9 cellular contexts compared by ENCODE assay signal in genomic region chr11:111879637-111879960, GRCh38. TPM values are rescaled to one million over a fixed set of nuclear protein-coding genes. Genes with fewer than 3 reads are reported as not detected.
A peak's percentile ranks its signal among the peaks of the same experiment; 100 is the strongest.
DNase-seq lines count a peak whose midpoint lies in the region; ATAC-seq, FAIRE-seq and TF ChIP-seq lines count a peak whose summit lies in the region.
"Had no signal": no experiment of that assay in that cellular context is flagged by ENCODE, and none has a peak within 500 bp of the region (broad histone marks: within the 10 kb centered on the region; RNA-seq: fewer than 3 reads in every experiment).

No MANE protein-coding gene starts in this region.

- peaks cover 2% of the 10 kb centered on the region; the same call in 1 of the 2 replicates for H3K23me2 ChIP-seq in H1 (ENCODE audit: low read depth, low read length)

- 0 out of 2 replicates have a peak overlapping the region, but pooled peaks have one; percentile 54 for H2BK15ac ChIP-seq in H1 (ENCODE audit: low read length)

- CTCF ChIA-PET in H1 (lab: Charles Lee; ENCODE audit: partially characterized antibody), result interaction anchor here (0.7 to 1.9 kb wide), 8 partner anchors 9 to 102 kb away, joined by 3 to 11 read pairs (median 4); partner anchors contain the start of genes ALG9, CRYAB and DIXDC1

- no peak overlapping the region; the same call in 1 of the 2 replicates for H2BK12ac ChIP-seq in H1 (ENCODE audit: low read depth, low read length)

- H3K9me3 ChIP-seq in DOHH2 (ENCODE audit: control insufficient read depth, insufficient read depth, low read length) (no peaks in the 10 kb centered on the region), Loucy (ENCODE audit: insufficient read depth, low read depth, low read length) (no peaks in the 10 kb centered on the region), H1 (ENCODE audit: insufficient read depth in 2 of 2, low read depth in 1 of 2, low read length in 1 of 2) (no peaks in the 10 kb centered on the region)

- H3K4me3 ChIP-seq in DOHH2 (ENCODE audit: low read length), result peak overlapping the region; percentile 96
- peak overlapping the region; percentile 76 for H3K4me3 ChIP-seq in Loucy (ENCODE audit: low read length, poor library complexity, severe bottlenecking)
- peak overlapping the region; percentile 66 to 93 (median 82) for H3K4me3 ChIP-seq in H1 (ENCODE audit: extremely low read depth in 1 of 4, insufficient read depth in 2 of 4, low read depth in 3 of 4, low read length in 4 of 4)

- H3F3A ChIP-seq in DOHH2 (ENCODE audit: control insufficient read depth, insufficient read depth) (peaks cover 6% of the 10 kb centered on the region; the same call in 1 of the 2 replicates), Loucy (ENCODE audit: low read depth) (no peaks in the 10 kb centered on the region)

- H3K18ac ChIP-seq in H1 (ENCODE audit: extremely low read depth, low read length), result peak overlapping the region; percentile 55; the same call in 1 of the 2 replicates

- POLR2A ChIA-PET in H1 (lab: Charles Lee; ENCODE audit: partially characterized antibody), result interaction anchor here (0.7 to 1.5 kb wide), 5 partner anchors 9 to 112 kb away, joined by 3 to 6 read pairs (median 4); partner anchors contain the start of gene ALG9

- no peaks in the 10 kb centered on the region for H3K27me3 Mint-ChIP-seq in neural crest cell (ENCODE audit: low read depth)

- peak overlapping the region; percentile 97; the same call in 1 of the 2 replicates for H2BK5ac ChIP-seq in H1 (ENCODE audit: low read depth, low read length)

- H3K27ac ChIP-seq in DOHH2 (ENCODE audit: low read depth, low read length), result peak overlapping the region; percentile 70
- H3K27ac ChIP-seq in H1 (ENCODE audit: low read depth, low read length), result peak overlapping the region; percentile 95

- no peaks in the 10 kb centered on the region for H3K9me3 Mint-ChIP-seq in neural crest cell

- TF ChIP-seq EP300 in H1 (IDR thresholded peaks at IDR 0.05; ENCODE audit: borderline replicate concordance in 1 of 2, low read depth in 2 of 2, low read length in 2 of 2), result no peak

- in situ Hi-C loops in G401 (cut with HindIII; ENCODE audit: low sequenced_read_pairs), result no loop called here

- peak overlapping the region; percentile 73 for H3K4ac ChIP-seq in H1 (replicated peaks; ENCODE audit: insufficient read length, low read depth, low read length)

- no peak for TF ChIP-seq RAD21 in H1 (IDR thresholded peaks at IDR 0.05 in 1 of 2, conservative IDR thresholded peaks at IDR 0.05 in 1 of 2; ENCODE audit: low read depth in 2 of 2, low read length in 2 of 2)

- H3K36me3 Mint-ChIP-seq in neural crest cell (ENCODE audit: low read depth), result no peaks in the 10 kb centered on the region

- no peak overlapping the region for H4K8ac ChIP-seq in H1 (ENCODE audit: extremely low read depth, insufficient read depth, low read length)

- H3K36me3 ChIP-seq in DOHH2 (ENCODE audit: control insufficient read depth, low read length) (peaks cover 22% of the 10 kb centered on the region), Loucy (ENCODE audit: insufficient read depth, low read length) (no peaks in the 10 kb centered on the region), H1 (ENCODE audit: control insufficient read depth in 2 of 4, insufficient read depth in 4 of 4, low read length in 3 of 4) (no peaks in the 10 kb centered on the region)

- peak overlapping the region; percentile 97 for H3K27ac Mint-ChIP-seq in neural crest cell (ENCODE audit: unreplicated experiment)

- no peak for TF ChIP-seq CTCF in DOHH2 (IDR thresholded peaks at IDR 0.05; ENCODE audit: low read depth, low read length, poor library complexity, severe bottlenecking)
- TF ChIP-seq CTCF in Loucy (conservative IDR thresholded peaks at IDR 0.05; ENCODE audit: low read length), result no peak
- no peak for TF ChIP-seq CTCF in H1 (IDR thresholded peaks at IDR 0.05; ENCODE audit: control extremely low read depth in 1 of 3, insufficient read depth in 1 of 3, low read depth in 1 of 3, low read length in 3 of 3)
- no peak for TF ChIP-seq CTCF in neural crest cell (conservative IDR thresholded peaks at IDR 0.05)

- H3K9ac ChIP-seq in Loucy (ENCODE audit: low read depth, low read length, poor library complexity, severe bottlenecking), result peak overlapping the region; percentile 69
- peak overlapping the region; percentile 44 to 89 (median 82) for H3K9ac ChIP-seq in H1 (replicated peaks in 1 of 4; ENCODE audit: extremely low read depth in 1 of 4, low read depth in 3 of 4, low read length in 3 of 4)

- H3K9me2 ChIP-seq in DOHH2 (replicated peaks; ENCODE audit: control insufficient read depth, low read length) (no peaks in the 10 kb centered on the region), Loucy (replicated peaks; ENCODE audit: low read depth, low read length) (no peaks in the 10 kb centered on the region)

- 0 out of 2 replicates have a peak, but pooled peaks cover 2% of the 10 kb centered on the region for H3K79me1 ChIP-seq in H1 (ENCODE audit: low read depth, low read length)

- ATAC-seq in GM19455 (IDR thresholded peaks at IDR 0.05; ENCODE audit: unreplicated experiment), result no peak
- ATAC-seq in GM18873 (IDR thresholded peaks at IDR 0.05; ENCODE audit: low FRiP score, unreplicated experiment), result no peak

- H3K4me1 Mint-ChIP-seq in neural crest cell, result peaks cover 17% of the 10 kb centered on the region

- H2BK20ac ChIP-seq in H1 (ENCODE audit: low read length), result no peak overlapping the region

- H4K91ac ChIP-seq in H1 (replicated peaks; ENCODE audit: insufficient read length, low read length), result peak overlapping the region; percentile 48

- peak overlapping the region; percentile 43; the same call in 1 of the 2 replicates for H2AK5ac ChIP-seq in H1 (ENCODE audit: low read depth, low read length)

- H2AFZ ChIP-seq in Loucy (ENCODE audit: low read length) (peak overlapping the region; percentile 84), H1 (ENCODE audit: low read length) (peak overlapping the region; percentile 95; the same call in 1 of the 2 replicates)

- H3K79me2 ChIP-seq in DOHH2 (ENCODE audit: control insufficient read depth, low read length), result peaks cover 16% of the 10 kb centered on the region
- H3K79me2 ChIP-seq in Loucy (ENCODE audit: insufficient read depth, low read length), result no peaks in the 10 kb centered on the region
- H3K79me2 ChIP-seq in H1 (ENCODE audit: control insufficient read depth in 1 of 2, insufficient read depth in 2 of 2, low read length in 2 of 2), result no peaks in the 10 kb centered on the region

- H3K14ac ChIP-seq in H1 (ENCODE audit: insufficient read length), result no peak overlapping the region

- no peaks in the 10 kb centered on the region for H3K27me3 ChIP-seq in DOHH2 (ENCODE audit: control insufficient read depth, low read length)
- no peaks in the 10 kb centered on the region for H3K27me3 ChIP-seq in Loucy (ENCODE audit: insufficient read depth, low read length, poor library complexity, severe bottlenecking)
- no peaks in the 10 kb centered on the region for H3K27me3 ChIP-seq in H1 (replicated peaks in 1 of 4; ENCODE audit: control insufficient read depth in 3 of 4, extremely low read depth in 1 of 4, insufficient read depth in 3 of 4, low read length in 3 of 4)

- no peak for TF ChIP-seq POLR2A in H1 (IDR thresholded peaks at IDR 0.05; ENCODE audit: control extremely low read depth in 1 of 2, low read depth in 2 of 2, low read length in 2 of 2)

- peak overlapping the region; percentile 72 for H4K5ac ChIP-seq in H1 (ENCODE audit: insufficient read length, low read depth, low read length)

- no peak overlapping the region for H3K56ac ChIP-seq in H1 (replicated peaks; ENCODE audit: insufficient read length, low read depth, low read length)

- 66% methylated on average over 6 of the region's 6 CpGs; no CpG with 5 or more reads in 1 of the 2 experiments for WGBS in H1 (ENCODE audit: extremely low coverage in 1 of 2, insufficient coverage in 1 of 2, insufficient read length in 1 of 2, insufficient replicate concordance in 2 of 2, low coverage in 1 of 2, low lambda C conversion rate in 2 of 2, missing lambda C conversion rate in 1 of 2), 2 experiments

- DNase-seq in H1 (ENCODE audit: low read depth in 1 of 2, low spot score in 2 of 2) (no peak), neural crest cell (ENCODE audit: low read depth, low spot score) (no peak), G401 (ENCODE audit: low spot score) (no peak), NCI-H187 (lab: John Stamatoyannopoulos, UW) (no peak)

- H3K4me2 ChIP-seq in DOHH2 (ENCODE audit: low read length) (peak overlapping the region; percentile 90), Loucy (ENCODE audit: low read depth, low read length, poor library complexity, severe bottlenecking) (peak overlapping the region; percentile 77), H1 (ENCODE audit: insufficient read depth in 1 of 2, low read depth in 2 of 2, low read length in 2 of 2) (peak overlapping the region; percentile 78 to 95)

- H2BK120ac ChIP-seq in H1 (replicated peaks; ENCODE audit: low read depth, low read length), result peak overlapping the region; percentile 11

- peak overlapping the region; percentile 93 for H3K4me3 Mint-ChIP-seq in neural crest cell

- no peak overlapping the region for H3K23ac ChIP-seq in H1 (ENCODE audit: insufficient read length)

- H3K4me1 ChIP-seq in DOHH2 (ENCODE audit: control insufficient read depth, low read length) (peaks cover 16% of the 10 kb centered on the region), Loucy (ENCODE audit: insufficient read depth, low read length, poor library complexity, severe bottlenecking) (no peaks in the 10 kb centered on the region), H1 (replicated peaks in 1 of 4; ENCODE audit: control insufficient read depth in 3 of 4, insufficient read depth in 4 of 4, low read length in 3 of 4) (no peaks in the 10 kb centered on the region)

- FAIRE-seq in H1 (lab: Jason Lieb, UNC), result no peak

- no peaks in the 10 kb centered on the region for H4K20me1 ChIP-seq in DOHH2 (ENCODE audit: control insufficient read depth, insufficient read depth, low read depth, low read length)
- no peaks in the 10 kb centered on the region for H4K20me1 ChIP-seq in Loucy (ENCODE audit: insufficient read depth, low read length, poor library complexity, severe bottlenecking)
- no peaks in the 10 kb centered on the region for H4K20me1 ChIP-seq in H1 (replicated peaks in 1 of 2; ENCODE audit: control insufficient read depth in 1 of 2, insufficient read depth in 2 of 2, low read length in 2 of 2)

RNA-seq across cellular contexts. Expression of gene CFAP68, which starts 0.3 kb away (rescaled TPM):
- total RNA-seq in H1 (2021; fragmentation: NEBNext Ultra II Directional; extraction: Animal tissue kit (Norgen Biotek cat#: 25700)), result 21.4 and 22.6 TPM in 2 replicates
- 28.7 and 43.1 TPM in 2 replicates for polyA plus RNA-seq in H1 (2011; rRNA removed)
- polyA plus RNA-seq in H1 (2011; cell fraction: cytosol; rRNA removed), result 29.0 TPM
- polyA plus RNA-seq in H1 (2011; cell fraction: nucleus; rRNA removed), result 20.6 TPM
- 31.1 to 42.7 TPM (median 37.9 TPM) in 4 replicates for polyA plus RNA-seq in H1 (2012, experiment 1 of 2)
- polyA plus RNA-seq in H1 (2012, experiment 2 of 2), result 12.3 TPM
- polyA plus RNA-seq in H1 (2013, experiment 1 of 2), result 44.8 TPM
- 49.2 TPM for polyA plus RNA-seq in H1 (2013, experiment 2 of 2)
- 24.7 and 47.9 TPM in 2 replicates for polyA minus RNA-seq in H1 (2011; rRNA and poly(A)+ RNA removed)
- 7.2 TPM for polyA minus RNA-seq in H1 (2011; cell fraction: cytosol; rRNA and poly(A)+ RNA removed)
- polyA minus RNA-seq in H1 (2011; cell fraction: nucleus; rRNA and poly(A)+ RNA removed), result 13.5 TPM
- 22.8 and 24.8 TPM in 2 replicates for total RNA-seq in neural crest cell
- total RNA-seq in G401 (2014; rRNA removed; shearing (Covaris generic)), result 41.0 and 66.8 TPM in 2 replicates

RNA-seq across cellular contexts. Expression of gene FDXACB1, which starts 0.6 kb away (rescaled TPM):
- total RNA-seq in H1 (2021; fragmentation: NEBNext Ultra II Directional; extraction: Animal tissue kit (Norgen Biotek cat#: 25700)), result 2.3 and 2.4 TPM in 2 replicates
- 0.85 and 1.4 TPM in 2 replicates for polyA plus RNA-seq in H1 (2011; rRNA removed)
- 1.6 TPM for polyA plus RNA-seq in H1 (2011; cell fraction: cytosol; rRNA removed)
- 1.3 TPM for polyA plus RNA-seq in H1 (2011; cell fraction: nucleus; rRNA removed)
- 1.6 to 2.3 TPM (median 1.9 TPM) in 4 replicates for polyA plus RNA-seq in H1 (2012, experiment 1 of 2)
- polyA plus RNA-seq in H1 (2012, experiment 2 of 2), result 0.55 TPM
- polyA plus RNA-seq in H1 (2013, experiment 1 of 2), result 1.7 TPM
- 1.5 TPM for polyA plus RNA-seq in H1 (2013, experiment 2 of 2)
- 1.7 and 2.9 TPM in 2 replicates for polyA minus RNA-seq in H1 (2011; rRNA and poly(A)+ RNA removed)
- polyA minus RNA-seq in H1 (2011; cell fraction: cytosol; rRNA and poly(A)+ RNA removed), result 1.9 TPM
- polyA minus RNA-seq in H1 (2011; cell fraction: nucleus; rRNA and poly(A)+ RNA removed), result 2.2 TPM
- 4.8 and 5.0 TPM in 2 replicates for total RNA-seq in neural crest cell
- total RNA-seq in G401 (2014; rRNA removed; shearing (Covaris generic)), result 0.68 and 3.0 TPM in 2 replicates

RNA-seq across cellular contexts. Expression of gene ALG9, which starts 8.2 kb away (rescaled TPM):
- total RNA-seq in H1 (2021; fragmentation: NEBNext Ultra II Directional; extraction: Animal tissue kit (Norgen Biotek cat#: 25700)), result 16.4 and 23.5 TPM in 2 replicates
- polyA plus RNA-seq in H1 (2011; rRNA removed), result 17.8 and 24.5 TPM in 2 replicates
- 21.5 TPM for polyA plus RNA-seq in H1 (2011; cell fraction: cytosol; rRNA removed)
- 14.6 TPM for polyA plus RNA-seq in H1 (2011; cell fraction: nucleus; rRNA removed)
- polyA plus RNA-seq in H1 (2012, experiment 1 of 2), result 17.9 to 23.4 TPM (median 20.5 TPM) in 4 replicates
- polyA plus RNA-seq in H1 (2012, experiment 2 of 2), result 13.5 TPM
- 42.8 TPM for polyA plus RNA-seq in H1 (2013, experiment 1 of 2)
- 46.7 TPM for polyA plus RNA-seq in H1 (2013, experiment 2 of 2)
- 33.8 and 40.4 TPM in 2 replicates for polyA minus RNA-seq in H1 (2011; rRNA and poly(A)+ RNA removed)
- polyA minus RNA-seq in H1 (2011; cell fraction: cytosol; rRNA and poly(A)+ RNA removed), result 12.5 TPM
- polyA minus RNA-seq in H1 (2011; cell fraction: nucleus; rRNA and poly(A)+ RNA removed), result 18.6 TPM
- total RNA-seq in neural crest cell, result 50.4 and 55.5 TPM in 2 replicates
- total RNA-seq in G401 (2014; rRNA removed; shearing (Covaris generic)), result 55.8 and 71.4 TPM in 2 replicates

RNA-seq across cellular contexts. Expression of gene CRYAB, which starts 32.0 kb away (rescaled TPM):
- total RNA-seq in H1 (2021; fragmentation: NEBNext Ultra II Directional; extraction: Animal tissue kit (Norgen Biotek cat#: 25700)), result 2.0 and 4.0 TPM in 2 replicates
- 1.9 and 2.9 TPM in 2 replicates for polyA plus RNA-seq in H1 (2011; rRNA removed)
- 1.4 TPM for polyA plus RNA-seq in H1 (2011; cell fraction: cytosol; rRNA removed)
- polyA plus RNA-seq in H1 (2011; cell fraction: nucleus; rRNA removed), result 2.9 TPM
- polyA plus RNA-seq in H1 (2012, experiment 1 of 2), result 1.6 to 4.0 TPM (median 2.3 TPM) in 4 replicates
- 2.0 TPM for polyA plus RNA-seq in H1 (2012, experiment 2 of 2)
- 1.6 TPM for polyA plus RNA-seq in H1 (2013, experiment 1 of 2)
- polyA plus RNA-seq in H1 (2013, experiment 2 of 2), result 2.0 TPM
- polyA minus RNA-seq in H1 (2011; rRNA and poly(A)+ RNA removed), result 0.34 and 0.69 TPM in 2 replicates
- polyA minus RNA-seq in H1 (2011; cell fraction: cytosol; rRNA and poly(A)+ RNA removed), result not detected
- polyA minus RNA-seq in H1 (2011; cell fraction: nucleus; rRNA and poly(A)+ RNA removed), result not detected
- not detected in 2 replicates for total RNA-seq in neural crest cell
- 153 and 175 TPM in 2 replicates for total RNA-seq in G401 (2014; rRNA removed; shearing (Covaris generic))
- total RNA-seq: HT1080 had no signal

RNA-seq across cellular contexts. Expression of gene HSPB2, which starts 32.9 kb away (rescaled TPM):
- total RNA-seq in H1 (2021; fragmentation: NEBNext Ultra II Directional; extraction: Animal tissue kit (Norgen Biotek cat#: 25700)), result 0.32 and 1.0 TPM in 2 replicates
- 0.86 and 1.4 TPM in 2 replicates for polyA plus RNA-seq in H1 (2011; rRNA removed)
- polyA plus RNA-seq in H1 (2011; cell fraction: cytosol; rRNA removed), result 0.66 TPM
- polyA plus RNA-seq in H1 (2011; cell fraction: nucleus; rRNA removed), result 0.77 TPM
- polyA plus RNA-seq in H1 (2012, experiment 1 of 2), result 0.44 to 0.58 TPM (median 0.51 TPM) in 3 of 4 replicates, not detected in the other
- 0.39 TPM for polyA plus RNA-seq in H1 (2012, experiment 2 of 2)
- 0.08 TPM for polyA plus RNA-seq in H1 (2013, experiment 1 of 2)
- polyA plus RNA-seq in H1 (2013, experiment 2 of 2), result 0.31 TPM
- polyA minus RNA-seq in H1 (2011; rRNA and poly(A)+ RNA removed), result 0.32 TPM in 1 of 2 replicates, not detected in the other
- not detected for polyA minus RNA-seq in H1 (2011; cell fraction: cytosol; rRNA and poly(A)+ RNA removed)
- not detected for polyA minus RNA-seq in H1 (2011; cell fraction: nucleus; rRNA and poly(A)+ RNA removed)
- total RNA-seq in neural crest cell, result not detected in 2 replicates
- total RNA-seq in G401 (2014; rRNA removed; shearing (Covaris generic)), result 11.7 and 30.6 TPM in 2 replicates
- total RNA-seq: HT1080 had no signal
